ENCODE assay signal across 8 cellular contexts in the genomic region with DNA sequence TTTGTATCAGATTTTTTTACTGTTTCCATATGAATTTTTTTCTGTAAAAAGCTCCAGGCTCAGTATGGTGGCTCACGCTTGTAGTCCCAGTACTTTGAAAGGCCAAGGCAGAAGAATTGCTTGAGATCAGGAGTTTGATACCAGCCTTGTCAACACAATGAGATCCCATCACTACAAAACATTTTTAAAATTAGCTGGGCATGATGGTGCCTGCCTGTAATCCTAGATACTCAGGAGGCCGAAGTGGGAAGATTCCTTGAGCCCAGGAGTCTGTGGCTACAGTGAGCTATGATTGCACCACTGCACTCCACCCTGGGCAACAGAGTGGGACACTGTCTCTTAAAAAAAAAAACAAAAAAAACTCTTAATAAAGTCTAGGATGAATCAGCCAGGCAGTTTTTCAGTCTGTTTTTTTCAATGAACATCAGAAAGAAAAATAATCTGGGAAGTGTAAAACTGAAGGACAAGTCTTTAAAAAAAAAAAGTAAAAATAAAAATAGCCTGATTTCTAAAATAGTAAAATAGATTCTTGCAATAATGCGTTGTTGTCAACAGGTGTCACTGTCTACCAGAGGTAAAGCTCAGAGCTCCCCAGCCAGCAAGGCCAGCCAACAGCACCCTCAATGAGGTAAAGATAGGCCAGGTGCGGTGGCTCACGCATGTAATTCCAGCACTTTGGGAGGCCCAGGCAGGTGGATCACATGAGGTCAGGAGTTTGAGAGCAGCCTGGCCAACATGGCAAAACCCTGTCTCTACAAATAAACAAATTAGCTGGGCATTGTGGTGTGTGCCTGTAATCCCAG. TPM values are rescaled to one million over a fixed set of nuclear protein-coding genes. Genes with fewer than 3 reads are reported as not detected.
A peak's percentile ranks its signal among the peaks of the same experiment; 100 is the strongest.
DNase-seq lines count a peak whose midpoint lies in the region; TF ChIP-seq lines count a peak whose summit lies in the region.

No MANE protein-coding gene starts in this region.

- TF ChIP-seq EP300 in Ishikawa (IDR thresholded peaks at IDR 0.05; ENCODE audit: borderline replicate concordance) (no peak), sigmoid colon (IDR thresholded peaks at IDR 0.05) (no peak)

- TF ChIP-seq CTCF in cardiac muscle cell (IDR thresholded peaks at IDR 0.05; ENCODE audit: low read depth, low read length) (peak; percentile 55), sigmoid colon (IDR thresholded peaks at IDR 0.05) (peak; percentile 34 to 58 (median 40))

- no peak overlapping the region for H3K27ac ChIP-seq in cardiac muscle cell
- no peak overlapping the region for H3K27ac ChIP-seq in sigmoid colon

- 22 to 33% methylated on average over 5 of the region's 5 CpGs for WGBS in sigmoid colon, 2 donors

- TF ChIP-seq POLR2A in sigmoid colon (IDR thresholded peaks at IDR 0.05) = no peak

- no peaks in the 10 kb centered on the region for H3K36me3 ChIP-seq in cardiac muscle cell
- no peaks in the 10 kb centered on the region for H3K36me3 ChIP-seq in sigmoid colon

- no peaks in the 10 kb centered on the region for H3K27me3 ChIP-seq in cardiac muscle cell
- peaks cover 0 to 8% (median 0%) of the 10 kb centered on the region in 3 donors for H3K27me3 ChIP-seq in sigmoid colon

- no peak overlapping the region for H3K4me3 ChIP-seq in cardiac muscle cell
- H3K4me3 ChIP-seq in sigmoid colon = no peak overlapping the region

- peak; percentile 87 for TF ChIP-seq RAD21 in Ishikawa (IDR thresholded peaks at IDR 0.05; ENCODE audit: low read depth)

- intact Hi-C loops in sigmoid colon (cut with DNase I) = loop anchor here (5.0 to 10.0 kb wide), 2 partner anchors 112 to 780 kb away; a partner anchor contains a TSS

- H3K4me1 ChIP-seq in cardiac muscle cell (ENCODE audit: low read depth) = no peaks in the 10 kb centered on the region
- H3K4me1 ChIP-seq in sigmoid colon = peaks cover 0 to 7% (median 2%) of the 10 kb centered on the region in 4 donors

- DNase-seq in NCI-H82 (lab: John Stamatoyannopoulos, UW) = peak; percentile 64
- DNase-seq in NCI-H82 treated with DMSO at 0.1 percent for 48 hours (lab: John Stamatoyannopoulos, UW; ENCODE audit: unreplicated experiment) = no peak
- peak; percentile 55 for DNase-seq in SK-N-DZ (ENCODE audit: low spot score)
- DNase-seq in activated naive CD4-positive, alpha-beta T cell treated with anti-CD3 and anti-CD28 coated beads, Interleukin-2, amount 50 U/mL, for 16 hours = peak; percentile 45
- DNase-seq in cardiac muscle cell (ENCODE audit: low read depth in 1 of 2, low spot score in 1 of 2) = peak; percentile 63 to 64
- peak; percentile 71 for DNase-seq in sigmoid colon
- DNase-seq in cerebellar nuclear complex (lab: John Stamatoyannopoulos, UW) = no peak

- H3K9me3 ChIP-seq in cardiac muscle cell (ENCODE audit: low read depth) = no peaks in the 10 kb centered on the region
- no peaks in the 10 kb centered on the region for H3K9me3 ChIP-seq in sigmoid colon

TF ChIP-seq in Ishikawa, 13 proteins besides CTCF, POLR2A, EP300 and RAD21:
- TF ChIP-seq CEBPB (IDR thresholded peaks at IDR 0.05) (no peak), TCF12 (IDR thresholded peaks at IDR 0.05; ENCODE audit: low read depth) (no peak), ZBTB7A (IDR thresholded peaks at IDR 0.05; ENCODE audit: low read depth) (no peak), TEAD4 (IDR thresholded peaks at IDR 0.05) (no peak), CREB1 (IDR thresholded peaks at IDR 0.05; ENCODE audit: low read depth) (no peak), FOXM1 (IDR thresholded peaks at IDR 0.05; ENCODE audit: borderline replicate concordance, low read depth) (no peak), NFIC (IDR thresholded peaks at IDR 0.05) (no peak), EGR1 (IDR thresholded peaks at IDR 0.05) (no peak), YY1 (IDR thresholded peaks at IDR 0.05; ENCODE audit: low read depth) (no peak), TAF1 (IDR thresholded peaks at IDR 0.05; ENCODE audit: low read depth) (no peak)
- TF ChIP-seq, protein P1, sequence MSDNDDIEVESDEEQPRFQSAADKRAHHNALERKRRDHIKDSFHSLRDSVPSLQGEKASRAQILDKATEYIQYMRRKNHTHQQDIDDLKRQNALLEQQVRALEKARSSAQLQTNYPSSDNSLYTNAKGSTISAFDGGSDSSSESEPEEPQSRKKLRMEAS (IDR thresholded peaks at IDR 0.05) = no peak
- TF ChIP-seq, protein P2, sequence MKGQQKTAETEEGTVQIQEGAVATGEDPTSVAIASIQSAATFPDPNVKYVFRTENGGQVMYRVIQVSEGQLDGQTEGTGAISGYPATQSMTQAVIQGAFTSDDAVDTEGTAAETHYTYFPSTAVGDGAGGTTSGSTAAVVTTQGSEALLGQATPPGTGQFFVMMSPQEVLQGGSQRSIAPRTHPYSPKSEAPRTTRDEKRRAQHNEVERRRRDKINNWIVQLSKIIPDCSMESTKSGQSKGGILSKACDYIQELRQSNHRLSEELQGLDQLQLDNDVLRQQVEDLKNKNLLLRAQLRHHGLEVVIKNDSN (IDR thresholded peaks at IDR 0.05) = no peak
- TF ChIP-seq, protein P3, sequence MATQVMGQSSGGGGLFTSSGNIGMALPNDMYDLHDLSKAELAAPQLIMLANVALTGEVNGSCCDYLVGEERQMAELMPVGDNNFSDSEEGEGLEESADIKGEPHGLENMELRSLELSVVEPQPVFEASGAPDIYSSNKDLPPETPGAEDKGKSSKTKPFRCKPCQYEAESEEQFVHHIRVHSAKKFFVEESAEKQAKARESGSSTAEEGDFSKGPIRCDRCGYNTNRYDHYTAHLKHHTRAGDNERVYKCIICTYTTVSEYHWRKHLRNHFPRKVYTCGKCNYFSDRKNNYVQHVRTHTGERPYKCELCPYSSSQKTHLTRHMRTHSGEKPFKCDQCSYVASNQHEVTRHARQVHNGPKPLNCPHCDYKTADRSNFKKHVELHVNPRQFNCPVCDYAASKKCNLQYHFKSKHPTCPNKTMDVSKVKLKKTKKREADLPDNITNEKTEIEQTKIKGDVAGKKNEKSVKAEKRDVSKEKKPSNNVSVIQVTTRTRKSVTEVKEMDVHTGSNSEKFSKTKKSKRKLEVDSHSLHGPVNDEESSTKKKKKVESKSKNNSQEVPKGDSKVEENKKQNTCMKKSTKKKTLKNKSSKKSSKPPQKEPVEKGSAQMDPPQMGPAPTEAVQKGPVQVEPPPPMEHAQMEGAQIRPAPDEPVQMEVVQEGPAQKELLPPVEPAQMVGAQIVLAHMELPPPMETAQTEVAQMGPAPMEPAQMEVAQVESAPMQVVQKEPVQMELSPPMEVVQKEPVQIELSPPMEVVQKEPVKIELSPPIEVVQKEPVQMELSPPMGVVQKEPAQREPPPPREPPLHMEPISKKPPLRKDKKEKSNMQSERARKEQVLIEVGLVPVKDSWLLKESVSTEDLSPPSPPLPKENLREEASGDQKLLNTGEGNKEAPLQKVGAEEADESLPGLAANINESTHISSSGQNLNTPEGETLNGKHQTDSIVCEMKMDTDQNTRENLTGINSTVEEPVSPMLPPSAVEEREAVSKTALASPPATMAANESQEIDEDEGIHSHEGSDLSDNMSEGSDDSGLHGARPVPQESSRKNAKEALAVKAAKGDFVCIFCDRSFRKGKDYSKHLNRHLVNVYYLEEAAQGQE (IDR thresholded peaks at IDR 0.05; ENCODE audit: low read depth) = no peak

RNA-seq across cellular contexts. Expression of a gene that starts 9.3 kb away (rescaled TPM):
- 28.9 and 36.1 TPM in 2 replicates for polyA plus RNA-seq in SK-N-DZ (2014; cell fraction: cytosol; rRNA removed)
- 16.6 and 28.7 TPM in 2 replicates for polyA plus RNA-seq in SK-N-DZ (2014; cell fraction: nucleus; rRNA removed)
- total RNA-seq in cardiac muscle cell = 15.2 and 20.2 TPM in 2 replicates
- 32.2 and 37.3 TPM in 2 replicates for polyA plus RNA-seq in cardiac muscle cell
- total RNA-seq in sigmoid colon = 10 to 100 TPM; 29.2 to 59.2 (median 47.3) TPM
- 10 to 100 TPM; 27.8 to 54.6 (median 48.6) TPM for polyA plus RNA-seq in sigmoid colon

RNA-seq across cellular contexts. Expression of a gene that starts 25.7 kb away (rescaled TPM):
- not detected in 2 replicates for polyA plus RNA-seq in SK-N-DZ (2014; cell fraction: cytosol; rRNA removed)
- polyA plus RNA-seq in SK-N-DZ (2014; cell fraction: nucleus; rRNA removed) = not detected in 2 replicates
- total RNA-seq in cardiac muscle cell (under 0.01 TPM in 1 of 2 replicates, not detected in the other), sigmoid colon (10 to 100 TPM in 1 of 4 donors, 1 to 10 TPM in 3; 5.8 to 16.8 (median 6.6) TPM)
- polyA plus RNA-seq in cardiac muscle cell (0.15 and 0.22 TPM in 2 replicates), sigmoid colon (10 to 100 TPM; 10.2 to 26.5 (median 19.4) TPM)

Comparison
In these comparisons a context has a peak if more than half of its experiments do, and no peak if none do; other contexts are left out.
1. DNase-seq: peak in NCI-H82 (single experiment), SK-N-DZ (single experiment), activated naive CD4-positive, alpha-beta T cell treated with anti-CD3 and anti-CD28 coated beads, Interleukin-2, amount 50 U/mL, for 16 hours (single experiment), cardiac muscle cell (2 of 2) and sigmoid colon (single experiment); none in NCI-H82 treated with DMSO at 0.1 percent for 48 hours (single experiment) and cerebellar nuclear complex (0 of 2).